ENCODE assay signal across 8 cellular contexts in the genomic region with DNA sequence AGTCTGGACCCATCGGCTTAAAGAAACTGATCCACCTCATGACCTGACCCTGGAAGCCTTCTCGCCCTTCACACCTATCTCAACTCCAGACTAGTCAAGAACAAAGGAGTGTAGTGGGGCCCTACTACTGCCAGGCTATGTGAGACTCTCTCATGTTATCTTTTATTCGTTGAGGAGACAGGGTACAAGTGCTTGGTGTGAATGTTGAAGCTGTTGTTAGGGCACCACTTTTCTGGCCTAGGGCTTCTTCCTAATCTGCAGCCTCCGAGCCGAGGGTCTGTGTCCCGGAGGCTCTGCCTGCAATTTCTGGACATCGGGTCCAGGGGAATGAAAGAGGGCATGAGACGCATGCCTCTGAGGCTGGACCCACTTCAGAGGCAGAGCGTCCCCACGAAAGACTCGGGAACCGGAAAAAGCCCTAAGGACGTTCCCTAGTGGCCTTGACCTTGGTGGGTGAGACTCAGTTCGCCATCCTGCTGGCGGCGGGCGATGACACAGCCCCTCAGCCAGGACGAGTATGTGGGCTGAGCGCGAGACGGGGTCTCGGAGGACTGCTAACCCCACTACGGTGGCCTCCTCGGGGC. TPM values are rescaled to one million over a fixed set of nuclear protein-coding genes. Genes with fewer than 3 reads are reported as not detected.
DNase-seq lines count a peak whose midpoint lies in the region; ATAC-seq and TF ChIP-seq lines count a peak whose summit lies in the region.

No MANE protein-coding gene starts in this region.

- H3K27me3 ChIP-seq in skeletal muscle tissue (ENCODE audit: control insufficient read depth in 3 of 3, insufficient read depth in 3 of 3, low read length in 3 of 3) = no peaks in the 10 kb centered on the region

- no peak for TF ChIP-seq CTCF in WTC11 (IDR thresholded peaks at IDR 0.05)
- TF ChIP-seq CTCF in glutamatergic neuron (IDR thresholded peaks at IDR 0.05; ENCODE audit: partially characterized antibody, unreplicated experiment) = no peak

- peaks cover 31% of the 10 kb centered on the region for H3K4me1 Mint-ChIP-seq in activated naive CD4-positive, alpha-beta T cell treated with anti-CD3 and anti-CD28 coated beads for 36 hours (ENCODE audit: low read depth)
- H3K4me1 Mint-ChIP-seq in WTC11 (peaks cover 30% of the 10 kb centered on the region), glutamatergic neuron (ENCODE audit: low read depth, unreplicated experiment) (peaks cover 13% of the 10 kb centered on the region)

- no peak for DNase-seq in activated naive CD4-positive, alpha-beta T cell treated with anti-CD3 and anti-CD28 coated beads for 36 hours
- no peak for DNase-seq in activated naive CD4-positive, alpha-beta T cell treated with anti-CD3 and anti-CD28 coated beads, Interleukin-2, amount 50 U/mL, for 16 hours
- DNase-seq in WTC11 (ENCODE audit: low spot score) (no peak), glutamatergic neuron (peak; percentile 49), NCI-H2029 treated with DMSO at 0.1 percent for 48 hours (lab: John Stamatoyannopoulos, UW) (no peak), amygdala (lab: John Stamatoyannopoulos, UW) (no peak)

- ATAC-seq in WTC11 (peak; percentile 4; the same call in 1 of the 2 replicates), GM19328 (IDR thresholded peaks at IDR 0.05; ENCODE audit: unreplicated experiment) (no peak)

- peak overlapping the region; percentile 83 for H3K4me3 Mint-ChIP-seq in activated naive CD4-positive, alpha-beta T cell treated with anti-CD3 and anti-CD28 coated beads for 36 hours
- peak overlapping the region; percentile 94 for H3K4me3 Mint-ChIP-seq in WTC11
- H3K4me3 Mint-ChIP-seq in glutamatergic neuron (ENCODE audit: unreplicated experiment) = peak overlapping the region; percentile 91

- H3K27ac Mint-ChIP-seq in activated naive CD4-positive, alpha-beta T cell treated with anti-CD3 and anti-CD28 coated beads for 36 hours = peak overlapping the region; percentile 59
- H3K27ac Mint-ChIP-seq in WTC11 (peak overlapping the region; percentile 96), glutamatergic neuron (ENCODE audit: unreplicated experiment) (peak overlapping the region; percentile 93)

- no peaks in the 10 kb centered on the region for H3K36me3 Mint-ChIP-seq in activated naive CD4-positive, alpha-beta T cell treated with anti-CD3 and anti-CD28 coated beads for 36 hours (ENCODE audit: low read depth)
- H3K36me3 Mint-ChIP-seq in WTC11 (no peaks in the 10 kb centered on the region), glutamatergic neuron (ENCODE audit: unreplicated experiment) (no peaks in the 10 kb centered on the region)

- H3K4me1 ChIP-seq in skeletal muscle tissue (ENCODE audit: control insufficient read depth in 3 of 3, insufficient read depth in 3 of 3, low read length in 3 of 3) = peaks cover 15 to 23% (median 18%) of the 10 kb centered on the region in 3 donors

- peaks cover 0 to 2% (median 0%) of the 10 kb centered on the region in 3 donors for H3K36me3 ChIP-seq in skeletal muscle tissue (ENCODE audit: control insufficient read depth in 3 of 3, insufficient read depth in 3 of 3, low read length in 3 of 3)

- peak overlapping the region; percentile 82 for H3K27ac ChIP-seq in skeletal muscle tissue (ENCODE audit: low read depth, low read length)

- CTCF ChIA-PET in activated naive CD4-positive, alpha-beta T cell treated with anti-CD3 and anti-CD28 coated beads for 36 hours (lab: Charles Lee) = interaction anchor here (0.6 to 1.3 kb wide), 9 partner anchors 9 to 210 kb away, joined by 3 to 6 read pairs (median 3); no protein-coding TSS in a partner anchor
- CTCF ChIA-PET in WTC11 (lab: Charles Lee) = interaction anchor here (0.6 to 1.5 kb wide), 30 partner anchors 9 to 830 kb away, joined by 3 to 10 read pairs (median 3); a partner anchor contains a TSS

- no peaks in the 10 kb centered on the region for H3K9me3 Mint-ChIP-seq in activated naive CD4-positive, alpha-beta T cell treated with anti-CD3 and anti-CD28 coated beads for 36 hours
- H3K9me3 Mint-ChIP-seq in WTC11 (no peaks in the 10 kb centered on the region), glutamatergic neuron (ENCODE audit: unreplicated experiment) (peaks cover 7% of the 10 kb centered on the region)

- H3K9me3 ChIP-seq in skeletal muscle tissue (ENCODE audit: control insufficient read depth in 3 of 3, low read length in 3 of 3) = no peaks in the 10 kb centered on the region

- peak overlapping the region; percentile 96 to 98 (median 96) for H3K9ac ChIP-seq in skeletal muscle tissue (ENCODE audit: low read depth in 1 of 3, low read length in 3 of 3)

- H3K27me3 Mint-ChIP-seq in activated naive CD4-positive, alpha-beta T cell treated with anti-CD3 and anti-CD28 coated beads for 36 hours (ENCODE audit: low read depth) = no peaks in the 10 kb centered on the region
- H3K27me3 Mint-ChIP-seq in WTC11 (ENCODE audit: low read depth) = peaks cover 4% of the 10 kb centered on the region; the same call in 1 of the 2 replicates
- H3K27me3 Mint-ChIP-seq in glutamatergic neuron (ENCODE audit: unreplicated experiment) = peaks cover 2% of the 10 kb centered on the region

- intact Hi-C loops in activated naive CD4-positive, alpha-beta T cell treated with anti-CD3 and anti-CD28 coated beads for 36 hours (cut with micrococcal nuclease) = loop anchor here (1.0 to 5.0 kb wide), 3 partner anchors 84 to 149 kb away; a partner anchor contains a TSS

- H3K4me3 ChIP-seq in skeletal muscle tissue (ENCODE audit: low read length in 3 of 3) = peak overlapping the region; percentile 98 to 99 (median 99)

- POLR2A ChIA-PET in WTC11 (lab: Charles Lee) = interaction anchor here (1.0 kb wide), 1 partner anchor 14 kb away, joined by 3 read pairs; no protein-coding TSS in a partner anchor

TF ChIP-seq in WTC11, 78 proteins besides CTCF, POLR2A, EP300 and RAD21:
- TF ChIP-seq MYBL2 (CRISPR knock-in tag; IDR thresholded peaks at IDR 0.05) = no peak
- no peak for TF ChIP-seq TCF7 (CRISPR knock-in tag; IDR thresholded peaks at IDR 0.05; ENCODE audit: low read depth)
- TF ChIP-seq SMAD3 (CRISPR knock-in tag; IDR thresholded peaks at IDR 0.05; ENCODE audit: borderline replicate concordance) = 0 out of 2 replicates have a peak, but pooled peaks have one; percentile 42
- TF ChIP-seq TP53 (CRISPR knock-in tag; IDR thresholded peaks at IDR 0.05) = no peak

RNA-seq across cellular contexts. Expression of a gene that starts 0.7 kb away (rescaled TPM):
- 10 to 100 TPM; 31.6 to 32.5 TPM for total RNA-seq in activated naive CD4-positive, alpha-beta T cell treated with anti-CD3 and anti-CD28 coated beads for 36 hours
- total RNA-seq in WTC11 (2021) (91.3 to 102 TPM (median 93.4 TPM) in 3 replicates), glutamatergic neuron (ENCODE audit: unreplicated experiment) (74.1 TPM), skeletal muscle tissue (26.6 TPM)
